ENCODE assay signal across 19 cellular contexts in genomic region chr13:33003458-33004019, GRCh38. TPM values are rescaled to one million over a fixed set of nuclear protein-coding genes. Genes with fewer than 3 reads are reported as not detected.
A peak's percentile ranks its signal among the peaks of the same experiment; 100 is the strongest.
DNase-seq lines count a peak whose midpoint lies in the region; ATAC-seq, FAIRE-seq and TF ChIP-seq lines count a peak whose summit lies in the region.
"Had no signal": no experiment of that assay in that cellular context is flagged by ENCODE, and none has a peak within 500 bp of the region (broad histone marks: within the 10 kb centered on the region; RNA-seq: fewer than 3 reads in every experiment).

No MANE protein-coding gene starts in this region.

- RAD21 ChIA-PET in GM12878 (lab: Charles Lee; ENCODE audit: unreplicated experiment): no interaction called here

- H3K4me1 Mint-ChIP-seq in stimulated activated effector memory CD8-positive, alpha-beta T cell treated with anti-CD3 and anti-CD28 coated beads, Interleukin-12 subunit alpha, Interleukin-12 subunit beta, amount 100 ng/mL, for 72 hours: no peaks in the 10 kb centered on the region

- TF ChIP-seq POLR2A in GM12878 (IDR thresholded peaks at IDR 0.05; ENCODE audit: low read depth, low read length): no peak

- H3K27ac ChIP-seq in GM12878 (ENCODE audit: control insufficient read depth, insufficient read depth): no peak overlapping the region
- H3K27ac ChIP-seq: C4-2B had no signal

- no peak overlapping the region for H3K4me3 ChIP-seq in GM12878
- H3K4me3 ChIP-seq: GM23338 had no signal

- intact Hi-C loops in GM12878 (cut with micrococcal nuclease; ENCODE audit: unreplicated experiment): no loop called here

- TF ChIP-seq RAD21 in GM12878 (IDR thresholded peaks at IDR 0.05; ENCODE audit: insufficient read depth, low read depth, low read length): no peak

- H3K79me2 ChIP-seq in GM12878 (ENCODE audit: control insufficient read depth, insufficient read depth, low read length): no peaks in the 10 kb centered on the region

- H3K9me3 ChIP-seq in GM12878 (replicated peaks; ENCODE audit: control insufficient read depth, insufficient read depth, low read length): peaks cover 6% of the 10 kb centered on the region; the same call in 2 of the 3 replicates

- CTCF ChIA-PET in GM12878 (lab: Yijun Ruan, JAX): interaction anchor here (1.2 kb wide), 1 partner anchor 13 kb away, joined by 3 read pairs; the partner anchor contains the start of gene KL

- in situ Hi-C loops in GM12878 (cut with MboI): no loop called here

- no peak overlapping the region for H3K9ac ChIP-seq in GM12878 (ENCODE audit: control insufficient read depth, insufficient read depth, low read length)

- WGBS in GM12878 (ENCODE audit: insufficient coverage, insufficient replicate concordance, low lambda C conversion rate, missing lambda C conversion rate): 27% methylated on average over 2 of the region's 2 CpGs

- no peak for TF ChIP-seq CTCF in GM12878 (IDR thresholded peaks at IDR 0.05 in 2 of 3, conservative IDR thresholded peaks at IDR 0.05 in 1 of 3; ENCODE audit: control insufficient read depth in 2 of 3, extremely low read depth in 1 of 3, insufficient read depth in 1 of 3, low read depth in 3 of 3, low read length in 3 of 3)

- no TSS peak for BruUV-seq in GM12878 (replicated peaks; lab: Mats Ljungman, UMichigan)

- no peaks in the 10 kb centered on the region for H4K20me1 ChIP-seq in GM12878 (ENCODE audit: control insufficient read depth, insufficient read depth)

- H3K36me3 Mint-ChIP-seq in stimulated activated effector memory CD8-positive, alpha-beta T cell treated with anti-CD3 and anti-CD28 coated beads, Interleukin-12 subunit alpha, Interleukin-12 subunit beta, amount 100 ng/mL, for 72 hours: no peaks in the 10 kb centered on the region

- POLR2A ChIA-PET in GM12878 (lab: Charles Lee): no interaction called here

- H2AFZ ChIP-seq in GM12878 (ENCODE audit: control insufficient read depth, low read depth, low read length): no peak overlapping the region

- H3K4me3 Mint-ChIP-seq in stimulated activated effector memory CD8-positive, alpha-beta T cell treated with anti-CD3 and anti-CD28 coated beads, Interleukin-12 subunit alpha, Interleukin-12 subunit beta, amount 100 ng/mL, for 72 hours: no peak overlapping the region
- H3K4me3 Mint-ChIP-seq: activated T-cell treated with anti-CD3 and anti-CD28 coated beads, Interleukin-2, amount 50 U/mL, for 4 hours; GM23338 had no signal

- TF ChIP-seq EP300 in GM12878 (IDR thresholded peaks at IDR 0.05; ENCODE audit: borderline replicate concordance in 1 of 2, control insufficient read depth in 1 of 2, low read depth in 2 of 2, low read length in 2 of 2): no peak

- FAIRE-seq in GM12878 (lab: Jason Lieb, UNC): no peak
- FAIRE-seq: bronchial epithelial cell, TTC549 had no signal

- H3K36me3 ChIP-seq in GM12878 (ENCODE audit: control insufficient read depth in 2 of 2, insufficient read depth in 2 of 2, low read length in 1 of 2): no peaks in the 10 kb centered on the region

- no peak overlapping the region for H3K27ac Mint-ChIP-seq in stimulated activated effector memory CD8-positive, alpha-beta T cell treated with anti-CD3 and anti-CD28 coated beads, Interleukin-12 subunit alpha, Interleukin-12 subunit beta, amount 100 ng/mL, for 72 hours
- H3K27ac Mint-ChIP-seq: GM23338 had no signal

- DNase-seq in NCI-H2081 (lab: John Stamatoyannopoulos, UW) (peak; percentile 26 to 58), NCI-H2081 treated with DMSO at 0.1 percent for 48 hours (lab: John Stamatoyannopoulos, UW) (no peak), NCI-H146 (lab: John Stamatoyannopoulos, UW) (peak; percentile 92), GM12878 (ENCODE audit: low read depth, low spot score) (no peak), superior temporal gyrus (ENCODE audit: extremely low spot score) (no peak)
- DNase-seq in stimulated activated effector memory CD8-positive, alpha-beta T cell treated with anti-CD3 and anti-CD28 coated beads, Interleukin-12 subunit alpha, Interleukin-12 subunit beta, amount 100 ng/mL, for 72 hours (ENCODE audit: low spot score in 2 of 2): no peak
- DNase-seq: activated CD4-positive, alpha-beta T cell treated with anti-CD3 and anti-CD28 coated beads, Interleukin-2, amount 50 U/mL, for 4 hours; activated T-cell treated with anti-CD3 and anti-CD28 coated beads, Interleukin-2, amount 50 U/mL, for 4 hours; effector CD8-positive, alpha-beta T cell; PC-3 had no signal

- peaks cover 11% of the 10 kb centered on the region for H3K9me3 Mint-ChIP-seq in stimulated activated effector memory CD8-positive, alpha-beta T cell treated with anti-CD3 and anti-CD28 coated beads, Interleukin-12 subunit alpha, Interleukin-12 subunit beta, amount 100 ng/mL, for 72 hours

- no peaks in the 10 kb centered on the region for H3K27me3 ChIP-seq in GM12878 (replicated peaks in 1 of 2; ENCODE audit: control insufficient read depth in 2 of 2, insufficient read depth in 2 of 2, low read length in 1 of 2)

- no peaks in the 10 kb centered on the region for H3K4me1 ChIP-seq in GM12878 (ENCODE audit: control insufficient read depth, insufficient read depth, low read length)

- no peak overlapping the region for H3K4me2 ChIP-seq in GM12878 (ENCODE audit: control insufficient read depth, insufficient read depth)
- H3K4me2 ChIP-seq: GM23338 had no signal

- peak; percentile 54 for ATAC-seq in GM12878
- ATAC-seq in stimulated activated effector memory CD8-positive, alpha-beta T cell treated with anti-CD3 and anti-CD28 coated beads, Interleukin-12 subunit alpha, Interleukin-12 subunit beta, amount 100 ng/mL, for 72 hours: peak; percentile 28
- ATAC-seq in HG03139 (IDR thresholded peaks at IDR 0.05; ENCODE audit: unreplicated experiment): no peak
- no peak for ATAC-seq in GM21515 (IDR thresholded peaks at IDR 0.05; ENCODE audit: unreplicated experiment)
- ATAC-seq: activated T-cell treated with anti-CD3 and anti-CD28 coated beads, Interleukin-2, amount 50 U/mL, for 4 hours; GM23338; PC-3; SK-N-SH treated with all-trans-retinoic acid at 6 μM for 48 hours had no signal

- SMC1A ChIA-PET in GM12878 (lab: Charles Lee; ENCODE audit: uncharacterized antibody, unreplicated experiment): interaction anchor here (1.4 kb wide), 1 partner anchor 10 kb away, joined by 3 read pairs; no protein-coding TSS in a partner anchor

TF ChIP-seq in GM12878, 131 proteins besides CTCF, POLR2A, EP300 and RAD21 (continues in another document):
- TF ChIP-seq HDGF (IDR thresholded peaks at IDR 0.05) (no peak), BACH1 (IDR thresholded peaks at IDR 0.05; ENCODE audit: borderline replicate concordance) (no peak), SUPT20H (IDR thresholded peaks at IDR 0.05; ENCODE audit: borderline replicate concordance, control insufficient read depth, low read depth, low read length) (no peak), RFX5 (IDR thresholded peaks at IDR 0.05; ENCODE audit: low read depth, low read length) (no peak), POLR2AphosphoS5 (IDR thresholded peaks at IDR 0.05; ENCODE audit: low read length) (no peak), RCOR1 (conservative IDR thresholded peaks at IDR 0.05; ENCODE audit: low read depth, low read length) (no peak), IRF3 (IDR thresholded peaks at IDR 0.05) (no peak), RB1 (IDR thresholded peaks at IDR 0.05; ENCODE audit: borderline replicate concordance) (no peak)

RNA-seq across cellular contexts. Expression of gene KL, which starts 12.7 kb away (rescaled TPM):
- total RNA-seq in GM12878 (2013; cell fraction: nucleolus; rRNA removed): 2.0 and 2.1 TPM in 2 replicates
- total RNA-seq in GM12878 (2014; rRNA removed) (2.1 TPM in 2 replicates), GM12878 (2014; rRNA removed; fragmentation: Illumina TruSeq; extraction: Trizol) (1.5 and 1.6 TPM in 2 replicates), GM12878 (2021) (1.6 TPM in 2 replicates)
- 0.28 TPM for polyA plus RNA-seq in GM12878 (2011; ENCODE audit: low read depth)
- polyA plus RNA-seq in GM12878 (2011; rRNA removed) (0.08 and 0.16 TPM in 2 replicates), GM12878 (2014; fragmentation: Illumina TruSeq; extraction: Trizol) (1.7 and 2.3 TPM in 2 replicates), GM12878 (2014; fragmentation: Nextera tagmentation; extraction: Ambion mirVana) (under 1 TPM; 0.57 to 0.60 TPM), GM12878 (2014; rRNA removed) (1.3 and 1.4 TPM in 2 replicates), GM12878 (2016; fragmentation: Nextera tagmentation; extraction: Ambion mirVana) (1 to 10 TPM in 1 of 2 experiments, under 1 TPM in 1; 0.96 to 1.8 TPM)
- 0.07 and 0.15 TPM in 2 replicates for polyA plus RNA-seq in GM12878 (2011; cell fraction: cytosol; rRNA removed)
- polyA plus RNA-seq in GM12878 (2011; cell fraction: nucleus; rRNA removed): 0.16 and 0.21 TPM in 2 replicates
- 0.24 and 0.76 TPM in 2 replicates for polyA plus RNA-seq in GM12878 (2012)
- 0.15 and 0.31 TPM in 2 replicates for polyA minus RNA-seq in GM12878 (2011; rRNA and poly(A)+ RNA removed)
- not detected in 2 replicates for polyA minus RNA-seq in GM12878 (2011; cell fraction: cytosol; rRNA and poly(A)+ RNA removed)
- 0.12 and 0.19 TPM in 2 replicates for polyA minus RNA-seq in GM12878 (2011; cell fraction: nucleus; rRNA and poly(A)+ RNA removed)
- total RNA-seq: A172, bronchial epithelial cell, HT-29 had no signal
- polyA plus RNA-seq: GM23338 had no signal

Comparison
In these comparisons a context has a peak if more than half of its experiments do, and no peak if none do; other contexts are left out.
1. DNase-seq: peak in NCI-H2081 (2 of 2) and NCI-H146 (single experiment); none in NCI-H2081 treated with DMSO at 0.1 percent for 48 hours (single experiment), GM12878 (single experiment), stimulated activated effector memory CD8-positive, alpha-beta T cell treated with anti-CD3 and anti-CD28 coated beads, Interleukin-12 subunit alpha, Interleukin-12 subunit beta, amount 100 ng/mL, for 72 hours (0 of 2) and superior temporal gyrus (single experiment).
2. ATAC-seq: peak in GM12878 (single experiment) and stimulated activated effector memory CD8-positive, alpha-beta T cell treated with anti-CD3 and anti-CD28 coated beads, Interleukin-12 subunit alpha, Interleukin-12 subunit beta, amount 100 ng/mL, for 72 hours (single experiment); none in HG03139 (single experiment) and GM21515 (single experiment).